In the genomic region with DNA sequence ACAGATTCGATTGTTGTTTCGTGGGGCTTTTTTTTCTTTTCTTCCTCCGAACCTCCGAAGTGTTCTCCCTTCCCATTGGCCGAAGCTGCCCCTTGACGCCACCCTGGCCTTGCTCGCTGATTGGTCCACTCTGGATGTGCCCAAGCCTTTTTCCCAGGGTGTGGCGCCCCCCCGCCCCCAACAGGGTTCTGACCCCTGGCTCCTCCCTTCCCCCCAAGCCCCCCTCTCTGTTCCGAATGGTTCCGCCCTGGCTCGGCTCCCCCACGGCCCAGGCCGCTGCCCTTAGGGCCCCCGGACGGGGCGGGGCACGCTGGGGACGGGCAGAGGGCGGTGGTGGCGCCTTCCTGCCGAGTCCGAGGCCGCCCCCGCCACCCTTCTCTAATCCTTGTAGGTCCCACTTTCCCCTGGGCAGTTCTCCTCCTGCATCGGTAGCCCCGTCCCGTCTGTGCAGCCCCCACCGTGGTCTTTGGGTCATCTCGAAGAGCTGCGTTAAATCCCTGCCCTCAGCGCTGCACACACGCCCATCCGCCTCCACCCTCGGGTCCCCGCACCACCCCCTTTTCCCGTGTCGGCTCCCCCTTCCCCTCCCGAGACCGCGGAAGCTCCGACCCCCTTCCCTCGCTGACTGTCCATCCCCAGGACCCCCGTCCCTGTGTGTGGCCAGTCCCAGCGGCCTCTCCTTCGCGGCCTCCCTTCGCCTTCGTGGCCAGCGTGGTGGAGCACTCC, we compare ENCODE assay signal across 8 cellular contexts. TPM values are rescaled to one million over a fixed set of nuclear protein-coding genes. Genes with fewer than 3 reads are reported as not detected.
DNase-seq lines count a peak whose midpoint lies in the region; ATAC-seq and TF ChIP-seq lines count a peak whose summit lies in the region.

No MANE protein-coding gene starts in this region.

- H3K79me1 ChIP-seq in IMR-90 (ENCODE audit: low read depth in 1 of 2, low read length in 2 of 2): peaks cover 0 to 4% of the 10 kb centered on the region in 2 experiments; a peak in 1 of 4 replicates

- H3K4me2 ChIP-seq in DND-41 (ENCODE audit: insufficient read depth, low read length) (peak overlapping the region; percentile 96), IMR-90 (ENCODE audit: low read depth, low read length) (peak overlapping the region; percentile 78)

- H2AFZ ChIP-seq in DND-41 (ENCODE audit: low read depth, low read length) (peak overlapping the region; percentile 72), IMR-90 (replicated peaks; ENCODE audit: low read length, poor library complexity) (peak overlapping the region; percentile 93)

- peak overlapping the region; percentile 12 to 73; a peak in 3 of 4 replicates for H3K4me3 ChIP-seq in DND-41 (ENCODE audit: low read depth in 1 of 2, low read length in 2 of 2)
- peak overlapping the region; percentile 72 for H3K4me3 ChIP-seq in IMR-90 (ENCODE audit: insufficient read depth, low read depth, low read length)
- H3K4me3 ChIP-seq in ovary: peak overlapping the region; percentile 47

- peak overlapping the region; percentile 73 for H2BK5ac ChIP-seq in IMR-90 (ENCODE audit: low read depth, low read length, poor library complexity, severe bottlenecking)

- H3K4me1 ChIP-seq in DND-41 (ENCODE audit: insufficient read depth, low read length): peaks cover 12% of the 10 kb centered on the region
- no peaks in the 10 kb centered on the region for H3K4me1 ChIP-seq in IMR-90 (ENCODE audit: control insufficient read depth, insufficient read depth, low read length)
- H3K4me1 ChIP-seq in ovary (ENCODE audit: insufficient read depth): no peaks in the 10 kb centered on the region

- H2BK120ac ChIP-seq in IMR-90 (ENCODE audit: low read depth, low read length): peak overlapping the region; percentile 65

- intact Hi-C loops in IMR-90 (cut with micrococcal nuclease) (loop anchor here (1.0 to 2.0 kb wide), 3 partner anchors 51 to 129 kb away; a partner anchor contains a TSS), cardiac septum (cut with DNase I) (loop anchor here (2.0 kb wide), 1 partner anchor 51 kb away; a partner anchor contains a TSS), ovary (cut with DNase I) (loop anchor here in 1 of 4 donors (10.0 kb wide), 1 partner anchor 83 kb away; no protein-coding TSS in a partner anchor)

- TF ChIP-seq POLR2A in IMR-90 (IDR thresholded peaks at IDR 0.05; ENCODE audit: low read depth, low read length): peak; percentile 47
- no peak for TF ChIP-seq POLR2A in ovary (IDR thresholded peaks at IDR 0.05)

- H3K14ac ChIP-seq in IMR-90 (replicated peaks; ENCODE audit: low read depth, low read length): peak overlapping the region; percentile 96

- TF ChIP-seq EP300 in ovary (IDR thresholded peaks at IDR 0.05): no peak

- H3K36me3 ChIP-seq in DND-41 (ENCODE audit: insufficient read depth, low read length) (peaks cover 29% of the 10 kb centered on the region), IMR-90 (ENCODE audit: control insufficient read depth, insufficient read depth, low read length) (peaks cover 3% of the 10 kb centered on the region; the same call in 1 of the 2 replicates), ovary (no peaks in the 10 kb centered on the region)

- H2AK9ac ChIP-seq in IMR-90 (replicated peaks; ENCODE audit: low read depth, low read length, poor library complexity): peak overlapping the region; percentile 94

- peak overlapping the region; percentile 76 for H3K18ac ChIP-seq in IMR-90 (ENCODE audit: low read depth, low read length)

- H3K4ac ChIP-seq in IMR-90 (ENCODE audit: low read depth, low read length): peak overlapping the region; percentile 97

- CTCF ChIA-PET in IMR-90 (lab: Yijun Ruan, JAX): interaction anchor here (1.2 kb wide), 1 partner anchor 129 kb away, joined by 5 read pairs; no protein-coding TSS in a partner anchor

- in situ Hi-C loops in IMR-90 (cut with MboI; ENCODE audit: low sequenced_read_pairs) (no loop called here), SK-MEL-5 (cut with HindIII; ENCODE audit: low pct_unique_long_range_greater_than_20kb, low sequenced_read_pairs) (no loop called here)

- no peak overlapping the region; the same call in 1 of the 2 replicates for H3K23ac ChIP-seq in IMR-90 (ENCODE audit: low read depth, low read length)

- H3K27me3 ChIP-seq in DND-41 (ENCODE audit: insufficient read depth, low read length, poor library complexity) (no peaks in the 10 kb centered on the region), IMR-90 (ENCODE audit: control insufficient read depth, insufficient read depth, low read length) (peaks cover 25% of the 10 kb centered on the region), ovary (no peaks in the 10 kb centered on the region)

- no peak for TF ChIP-seq RAD21 in IMR-90 (IDR thresholded peaks at IDR 0.05; ENCODE audit: low read length)

- peak overlapping the region; percentile 90 for H4K91ac ChIP-seq in IMR-90 (ENCODE audit: insufficient read depth, low read depth, low read length)

- WGBS in IMR-90 (ENCODE audit: extremely low coverage in 2 of 2, insufficient read length in 1 of 2), 2 experiments: 39% methylated on average over 24 of the region's 50 CpGs; no CpG with 5 or more reads in 1 of the 2 experiments
- 1 to 29% (median 2%) methylated on average over 23 to 50 of the region's 50 CpGs for WGBS in adipose tissue, 3 donors
- 34 to 39% (median 36%) methylated on average over 49 to 50 of the region's 50 CpGs for WGBS in ovary, 3 donors

- dilution Hi-C loops in IMR-90 (cut with HindIII; ENCODE audit: low sequenced_read_pairs, unreplicated experiment): no loop called here

- H4K5ac ChIP-seq in IMR-90 (ENCODE audit: low read depth, low read length): peak overlapping the region; percentile 91

- H3K27ac ChIP-seq in DND-41 (ENCODE audit: low read length) (no peak overlapping the region), IMR-90 (ENCODE audit: insufficient read depth, low read length) (peak overlapping the region; percentile 91), adipose tissue (ENCODE audit: low read depth, low read length) (peak overlapping the region; percentile 66), ovary (peak overlapping the region; percentile 79 to 91)

- peak; percentile 51 for ATAC-seq in DND-41 (ENCODE audit: insufficient read depth, low read depth)
- peak; percentile 71 for ATAC-seq in GM21619 (IDR thresholded peaks at IDR 0.05; ENCODE audit: unreplicated experiment)
- ATAC-seq in IMR-90 (ENCODE audit: low read depth): peak; percentile 85

- H3K9me3 ChIP-seq in DND-41 (ENCODE audit: insufficient read depth, low read length, severe bottlenecking) (no peaks in the 10 kb centered on the region), IMR-90 (ENCODE audit: control insufficient read depth, insufficient read depth, low read length) (no peaks in the 10 kb centered on the region), ovary (no peaks in the 10 kb centered on the region)

- TF ChIP-seq CTCF in DND-41 (IDR thresholded peaks at IDR 0.05; ENCODE audit: borderline replicate concordance, extremely low read depth, low read length, poor library complexity, severe bottlenecking): no peak
- no peak for TF ChIP-seq CTCF in IMR-90 (conservative IDR thresholded peaks at IDR 0.05; ENCODE audit: low read depth, low read length)
- no peak for TF ChIP-seq CTCF in ovary (IDR thresholded peaks at IDR 0.05)

- BruUV-seq in IMR-90 (replicated peaks; lab: Mats Ljungman, UMichigan): no TSS peak

- H3K79me2 ChIP-seq in DND-41 (ENCODE audit: insufficient read depth, low read length): no peaks in the 10 kb centered on the region

- H3K9me1 ChIP-seq in IMR-90 (ENCODE audit: insufficient read depth, low read length): no peaks in the 10 kb centered on the region

- H2AK5ac ChIP-seq in IMR-90 (ENCODE audit: low read depth, low read length): peak overlapping the region; percentile 70; the same call in 1 of the 2 replicates

- peak overlapping the region; percentile 89; the same call in 1 of the 3 replicates for H2BK15ac ChIP-seq in IMR-90 (ENCODE audit: low read depth, low read length)

- H4K8ac ChIP-seq in IMR-90 (ENCODE audit: low read depth in 2 of 2, low read length in 2 of 2): peak overlapping the region; percentile 92 to 93; a peak in 2 of 4 replicates

- H3K56ac ChIP-seq in IMR-90 (ENCODE audit: extremely low read depth, insufficient read depth, low read length): peak overlapping the region; percentile 82

- peak overlapping the region; percentile 55; the same call in 1 of the 2 replicates for H2BK20ac ChIP-seq in IMR-90 (ENCODE audit: low read depth, low read length)

- peak; percentile 11 for DNase-seq in DND-41
- DNase-seq in IMR-90: peak; percentile 84
- peak; percentile 91 for DNase-seq in SK-MEL-5 (ENCODE audit: low read depth, low spot score)
- DNase-seq in cardiac septum (ENCODE audit: low spot score): peak; percentile 93
- peak; percentile 88 to 93 (median 92) for DNase-seq in ovary
- DNase-seq in ureter (ENCODE audit: low spot score): peak; percentile 94

- H4K20me1 ChIP-seq in DND-41 (ENCODE audit: insufficient read depth, low read length) (no peaks in the 10 kb centered on the region), IMR-90 (ENCODE audit: insufficient read depth, low read length) (no peaks in the 10 kb centered on the region)

- POLR2A ChIA-PET in IMR-90 (lab: Charles Lee; ENCODE audit: unreplicated experiment): interaction anchor here (0.5 kb wide), 1 partner anchor 16 kb away, joined by 4 read pairs; no protein-coding TSS in a partner anchor

- peak overlapping the region; percentile 56 for H3K9ac ChIP-seq in DND-41 (ENCODE audit: low read depth, low read length)
- H3K9ac ChIP-seq in IMR-90 (ENCODE audit: low read depth, low read length): peak overlapping the region; percentile 96

TF ChIP-seq in IMR-90, 13 proteins besides CTCF, POLR2A, EP300 and RAD21 (continues in another document):
- no peak for TF ChIP-seq SMC3 (IDR thresholded peaks at IDR 0.05; ENCODE audit: low read depth, low read length)

RNA-seq across cellular contexts. Expression of a gene that starts 25.6 kb away (rescaled TPM):
- 15.2 and 25.3 TPM in 2 replicates for total RNA-seq in IMR-90 (2012; rRNA removed)
- 11.7 and 13.8 TPM in 2 replicates for polyA plus RNA-seq in IMR-90 (2012; rRNA removed)
- polyA plus RNA-seq in IMR-90 (2012; cell fraction: cytosol; rRNA removed): 2.4 and 5.4 TPM in 2 replicates
- 1.9 and 10.7 TPM in 2 replicates for polyA plus RNA-seq in IMR-90 (2012; cell fraction: nucleus; rRNA removed; ENCODE audit: low replicate concordance)
- total RNA-seq in SK-MEL-5 (2014; rRNA removed; shearing (Covaris generic)): 53.5 and 54.5 TPM in 2 replicates
- polyA plus RNA-seq in SK-MEL-5 (2015; cell fraction: cytosol; rRNA removed): 42.9 and 50.5 TPM in 2 replicates
- polyA plus RNA-seq in SK-MEL-5 (2015; cell fraction: nucleus; rRNA removed): 32.8 and 39.8 TPM in 2 replicates
- 10 to 100 TPM; 13.3 to 17.4 (median 15.2) TPM for polyA plus RNA-seq in adipose tissue
- 8.9 TPM for total RNA-seq in cardiac septum
- 10 to 100 TPM; 11.7 to 22.6 (median 15.6) TPM for total RNA-seq in ovary
- polyA plus RNA-seq in ovary: 10 to 100 TPM; 12.9 to 36.6 TPM
- 23.3 TPM for total RNA-seq in ureter

RNA-seq across cellular contexts. Expression of a gene that starts 50.9 kb away (rescaled TPM):
- total RNA-seq in IMR-90 (2012; rRNA removed) (0.28 and 0.54 TPM in 2 replicates), cardiac septum (9.8 TPM), ovary (10 to 100 TPM in 5 of 7 donors, 1 to 10 TPM in 2; 3.3 to 45.1 (median 24.1) TPM), ureter (12.6 TPM)
- polyA plus RNA-seq in IMR-90 (2012; rRNA removed) (1.6 and 2.1 TPM in 2 replicates), adipose tissue (1 to 10 TPM; 2.4 to 5.2 (median 3.3) TPM), ovary (1 to 10 TPM; 6.1 to 9.3 TPM)
- 1.1 and 1.4 TPM in 2 replicates for polyA plus RNA-seq in IMR-90 (2012; cell fraction: cytosol; rRNA removed)
- 2.8 and 3.2 TPM in 2 replicates for polyA plus RNA-seq in IMR-90 (2012; cell fraction: nucleus; rRNA removed; ENCODE audit: low replicate concordance)
- 0.50 and 0.88 TPM in 2 replicates for total RNA-seq in SK-MEL-5 (2014; rRNA removed; shearing (Covaris generic))
- polyA plus RNA-seq in SK-MEL-5 (2015; cell fraction: cytosol; rRNA removed): 5.0 and 6.0 TPM in 2 replicates
- polyA plus RNA-seq in SK-MEL-5 (2015; cell fraction: nucleus; rRNA removed): 2.3 and 3.4 TPM in 2 replicates

Comparison
In these comparisons a context has a peak if more than half of its experiments do, and no peak if none do; other contexts are left out.
1. DNase-seq: peak in every context shown above with its lines; median percentile 94 in ureter; 93 in cardiac septum; 92 in ovary; 91 in SK-MEL-5; 84 in IMR-90; 11 in DND-41.